Comparison of ENCODE assay signal across 12 cellular contexts in the genomic region with DNA sequence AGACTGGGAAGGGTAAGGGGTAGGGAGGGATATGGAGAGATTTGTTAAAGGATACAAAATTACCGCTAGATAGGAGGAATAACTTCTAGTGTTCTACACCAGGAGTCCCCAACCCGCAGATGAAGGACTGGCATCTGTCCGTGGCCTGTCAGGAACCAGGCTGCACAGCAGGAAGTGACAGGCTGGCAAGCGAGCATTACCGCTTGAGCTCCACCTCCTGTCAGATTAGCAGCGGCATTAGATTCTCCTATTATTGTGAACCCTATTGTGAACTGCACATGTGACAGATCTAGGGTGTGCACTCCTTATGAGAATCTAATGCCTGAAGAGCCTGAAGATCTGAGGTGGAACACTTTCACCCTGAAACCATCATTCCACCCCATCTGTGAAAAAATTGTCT. TPM values are rescaled to one million over a fixed set of nuclear protein-coding genes. Genes with fewer than 3 reads are reported as not detected.
DNase-seq lines count a peak whose midpoint lies in the region; ATAC-seq and TF ChIP-seq lines count a peak whose summit lies in the region.
"Had no signal": no experiment of that assay in that cellular context is flagged by ENCODE, and none has a peak within 500 bp of the region (broad histone marks: within the 10 kb centered on the region; RNA-seq: fewer than 3 reads in every experiment).

No MANE protein-coding gene starts in this region.

- H3K27ac Mint-ChIP-seq in activated CD4-positive, alpha-beta T cell treated with anti-CD3 and anti-CD28 coated beads, Interleukin-2, amount 10 ng/mL, durations not matched to agents 7 days and 5 days = no peak overlapping the region

- H3K9me2 ChIP-seq in MM.1S (replicated peaks; ENCODE audit: insufficient read depth, low read length) = no peaks in the 10 kb centered on the region

- H3K79me2 ChIP-seq in MM.1S (ENCODE audit: low read length) = no peaks in the 10 kb centered on the region

- H3K4me3 ChIP-seq in MM.1S (ENCODE audit: low read length) = no peak overlapping the region
- no peak overlapping the region for H3K4me3 ChIP-seq in adrenal gland
- H3K4me3 ChIP-seq: testis had no signal

- H2AFZ ChIP-seq in MM.1S (ENCODE audit: low read length) = no peak overlapping the region

- TF ChIP-seq CTCF in MM.1S (IDR thresholded peaks at IDR 0.05; ENCODE audit: low read length) = no peak
- no peak for TF ChIP-seq CTCF in adrenal gland (IDR thresholded peaks at IDR 0.05)

- POLR2A ChIA-PET in activated CD4-positive, alpha-beta T cell treated with anti-CD3 and anti-CD28 coated beads, Interleukin-2, amount 10 ng/mL, durations not matched to agents 7 days and 5 days (lab: Charles Lee) = no interaction called here

- no peaks in the 10 kb centered on the region for H4K20me1 ChIP-seq in MM.1S (ENCODE audit: insufficient read depth, low read length)

- no peak overlapping the region for H3K27ac ChIP-seq in MM.1S (ENCODE audit: low read length)
- no peak overlapping the region for H3K27ac ChIP-seq in adrenal gland
- H3K27ac ChIP-seq: 22Rv1, testis had no signal

- 29 to 42% (median 36%) methylated on average over 6 of the region's 6 CpGs for WGBS in adrenal gland, 4 donors

- H3K36me3 ChIP-seq in MM.1S (replicated peaks; ENCODE audit: insufficient read depth, low read length) = no peaks in the 10 kb centered on the region
- H3K36me3 ChIP-seq in adrenal gland (replicated peaks in 1 of 2) = no peaks in the 10 kb centered on the region

- H3K4me3 Mint-ChIP-seq in activated CD4-positive, alpha-beta T cell treated with anti-CD3 and anti-CD28 coated beads, Interleukin-2, amount 10 ng/mL, durations not matched to agents 7 days and 5 days = no peak overlapping the region

- 0 out of 2 replicates have a peak, but pooled peaks cover 2% of the 10 kb centered on the region for H3K9me3 ChIP-seq in MM.1S (replicated peaks; ENCODE audit: insufficient read depth, low read length)
- H3K9me3 ChIP-seq in adrenal gland (replicated peaks in 1 of 3) = no peaks in the 10 kb centered on the region
- H3K9me3 ChIP-seq: testis had no signal

- H3K4me1 ChIP-seq in MM.1S (ENCODE audit: low read length) (no peaks in the 10 kb centered on the region), adrenal gland (replicated peaks in 1 of 2) (no peaks in the 10 kb centered on the region)
- H3K4me1 ChIP-seq: testis had no signal

- no peak overlapping the region for H3K4me2 ChIP-seq in MM.1S (ENCODE audit: low read depth, low read length)

- H3K4me1 Mint-ChIP-seq in activated CD4-positive, alpha-beta T cell treated with anti-CD3 and anti-CD28 coated beads, Interleukin-2, amount 10 ng/mL, durations not matched to agents 7 days and 5 days = peaks cover 8% of the 10 kb centered on the region

- peaks cover 6% of the 10 kb centered on the region for H3K27me3 Mint-ChIP-seq in activated CD4-positive, alpha-beta T cell treated with anti-CD3 and anti-CD28 coated beads, Interleukin-2, amount 10 ng/mL, durations not matched to agents 7 days and 5 days

- no peak overlapping the region for H3K9ac ChIP-seq in MM.1S (ENCODE audit: low read length)

- H3K27me3 ChIP-seq in MM.1S (replicated peaks; ENCODE audit: insufficient read depth, low read length) = no peaks in the 10 kb centered on the region
- H3K27me3 ChIP-seq in adrenal gland = peaks cover 7% of the 10 kb centered on the region
- H3K27me3 ChIP-seq: testis had no signal

- CTCF ChIA-PET in activated CD4-positive, alpha-beta T cell treated with anti-CD3 and anti-CD28 coated beads, Interleukin-2, amount 10 ng/mL, durations not matched to agents 7 days and 5 days (lab: Charles Lee) = no interaction called here

- no peaks in the 10 kb centered on the region for H3F3A ChIP-seq in MM.1S (ENCODE audit: insufficient read depth, low read length)

- H3K36me3 Mint-ChIP-seq in activated CD4-positive, alpha-beta T cell treated with anti-CD3 and anti-CD28 coated beads, Interleukin-2, amount 10 ng/mL, durations not matched to agents 7 days and 5 days (ENCODE audit: low read depth) = no peaks in the 10 kb centered on the region

- intact Hi-C loops in adrenal gland (cut with DNase I) = no loop called here

- H3K9me3 Mint-ChIP-seq in activated CD4-positive, alpha-beta T cell treated with anti-CD3 and anti-CD28 coated beads, Interleukin-2, amount 10 ng/mL, durations not matched to agents 7 days and 5 days = no peaks in the 10 kb centered on the region

- TF ChIP-seq POLR2A in adrenal gland (IDR thresholded peaks at IDR 0.05) = no peak

- DNase-seq in DMS53 (lab: John Stamatoyannopoulos, UW) (peak; percentile 18), DMS53 treated with DMSO at 0.1 percent for 48 hours (lab: John Stamatoyannopoulos, UW; ENCODE audit: unreplicated experiment) (no peak), MM.1S (peak; percentile 27), lung microvascular endothelial cell (ENCODE audit: low read depth in 2 of 2) (peak; percentile 18 to 27), amygdala (lab: John Stamatoyannopoulos, UW) (no peak), adrenal gland (no peak)
- DNase-seq in activated CD4-positive, alpha-beta T cell treated with anti-CD3 and anti-CD28 coated beads, Interleukin-2, amount 10 ng/mL, durations not matched to agents 7 days and 5 days = peak; percentile 22
- DNase-seq: activated CD8-positive, alpha-beta memory T cell treated with anti-CD3 and anti-CD28 coated beads, Interleukin-2, amount 50 U/mL, for 4 hours; GF-D8; testis had no signal

- no peak for ATAC-seq in HG03354 (IDR thresholded peaks at IDR 0.05; ENCODE audit: poor library complexity, severe bottlenecking, unreplicated experiment)

RNA-seq across cellular contexts. Expression of a gene that starts 27.9 kb away (rescaled TPM):
- 10 to 100 TPM; 16.3 to 21.5 TPM for total RNA-seq in activated CD4-positive, alpha-beta T cell treated with anti-CD3 and anti-CD28 coated beads, Interleukin-2, amount 10 ng/mL, durations not matched to agents 7 days and 5 days
- total RNA-seq in lung microvascular endothelial cell (7.3 and 8.5 TPM in 2 replicates), adrenal gland (10 to 100 TPM; 10.5 to 36.3 (median 14.1) TPM)
- 10 to 100 TPM in 1 of 3 donors, 1 to 10 TPM in 2; 5.7 to 14.7 (median 8.1) TPM for polyA plus RNA-seq in adrenal gland

RNA-seq across cellular contexts. Expression of a gene that starts 53.7 kb away (rescaled TPM):
- total RNA-seq in activated CD4-positive, alpha-beta T cell treated with anti-CD3 and anti-CD28 coated beads, Interleukin-2, amount 10 ng/mL, durations not matched to agents 7 days and 5 days = under 1 TPM; 0.85 to 0.94 TPM
- not detected in 2 replicates for total RNA-seq in lung microvascular endothelial cell
- 1 to 10 TPM in 1 of 8 donors, under 1 TPM in 6, not detected in 1; 0.07 to 2.1 (median 0.13) TPM for total RNA-seq in adrenal gland
- under 1 TPM; 0.07 to 0.22 (median 0.08) TPM for polyA plus RNA-seq in adrenal gland

Comparison
In these comparisons a context has a peak if more than half of its experiments do, and no peak if none do; other contexts are left out.
1. DNase-seq: peak in DMS53 (single experiment), MM.1S (single experiment), activated CD4-positive, alpha-beta T cell treated with anti-CD3 and anti-CD28 coated beads, Interleukin-2, amount 10 ng/mL, durations not matched to agents 7 days and 5 days (single experiment) and lung microvascular endothelial cell (2 of 2); none in DMS53 treated with DMSO at 0.1 percent for 48 hours (single experiment), amygdala (0 of 56) and adrenal gland (0 of 7).